Comparison of ENCODE assay signal across 1 cellular context in the genomic region with DNA sequence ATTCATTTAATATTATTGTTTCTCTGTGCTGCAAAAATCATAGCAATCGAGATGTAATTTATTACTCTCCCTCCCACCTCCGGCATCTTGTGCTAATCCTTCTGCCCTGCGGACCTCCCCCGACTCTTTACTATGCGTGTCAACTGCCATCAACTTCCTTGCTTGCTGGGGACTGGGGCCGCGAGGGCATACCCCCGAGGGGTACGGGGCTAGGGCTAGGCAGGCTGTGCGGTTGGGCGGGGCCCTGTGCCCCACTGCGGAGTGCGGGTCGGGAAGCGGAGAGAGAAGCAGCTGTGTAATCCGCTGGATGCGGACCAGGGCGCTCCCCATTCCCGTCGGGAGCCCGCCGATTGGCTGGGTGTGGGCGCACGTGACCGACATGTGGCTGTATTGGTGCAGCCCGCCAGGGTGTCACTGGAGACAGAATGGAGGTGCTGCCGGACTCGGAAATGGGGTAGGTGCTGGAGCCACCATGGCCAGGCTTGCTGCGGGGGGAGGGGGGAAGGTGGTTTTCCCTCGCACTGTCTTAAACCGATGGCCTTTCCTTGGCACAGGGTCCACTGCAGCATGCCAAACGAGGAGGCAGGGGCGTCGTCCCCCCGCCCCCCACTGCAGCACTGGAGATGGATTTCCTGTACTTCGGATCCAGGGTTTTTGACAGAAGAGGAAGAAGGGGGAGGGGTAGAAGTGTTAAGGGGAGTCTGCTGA.
TF ChIP-seq lines count a peak whose summit lies in the region.

Gene APC (plus strand): TSS at position 414 of the 708 bp plus-strand sequence. CDS start 17,006 bp downstream, outside the sequence.

TF ChIP-seq in K562, 482 proteins besides CTCF, POLR2A, EP300 and RAD21 (continued from another document and continues in another):
- no peak for TF ChIP-seq POU5F1 (IDR thresholded peaks at IDR 0.05; ENCODE audit: borderline replicate concordance, low read depth, low read length, partially characterized antibody)
- peak; percentile 61 for TF ChIP-seq POLR2B (IDR thresholded peaks at IDR 0.05; ENCODE audit: low read depth, partially characterized antibody)
- TF ChIP-seq YY1 (IDR thresholded peaks at IDR 0.05; ENCODE audit: borderline replicate concordance in 1 of 3, control insufficient read depth in 1 of 3, extremely low read depth in 1 of 3, insufficient read depth in 3 of 3, insufficient read length in 1 of 3, insufficient replicate concordance in 2 of 3, low read depth in 1 of 3, low read length in 2 of 3) = peak; percentile 34 to 85 (median 83)
- TF ChIP-seq CCNT2 (IDR thresholded peaks at IDR 0.05; ENCODE audit: borderline replicate concordance, extremely low read depth, insufficient read length, low read depth, low read length) = peak; percentile 75
- TF ChIP-seq, protein P1, sequence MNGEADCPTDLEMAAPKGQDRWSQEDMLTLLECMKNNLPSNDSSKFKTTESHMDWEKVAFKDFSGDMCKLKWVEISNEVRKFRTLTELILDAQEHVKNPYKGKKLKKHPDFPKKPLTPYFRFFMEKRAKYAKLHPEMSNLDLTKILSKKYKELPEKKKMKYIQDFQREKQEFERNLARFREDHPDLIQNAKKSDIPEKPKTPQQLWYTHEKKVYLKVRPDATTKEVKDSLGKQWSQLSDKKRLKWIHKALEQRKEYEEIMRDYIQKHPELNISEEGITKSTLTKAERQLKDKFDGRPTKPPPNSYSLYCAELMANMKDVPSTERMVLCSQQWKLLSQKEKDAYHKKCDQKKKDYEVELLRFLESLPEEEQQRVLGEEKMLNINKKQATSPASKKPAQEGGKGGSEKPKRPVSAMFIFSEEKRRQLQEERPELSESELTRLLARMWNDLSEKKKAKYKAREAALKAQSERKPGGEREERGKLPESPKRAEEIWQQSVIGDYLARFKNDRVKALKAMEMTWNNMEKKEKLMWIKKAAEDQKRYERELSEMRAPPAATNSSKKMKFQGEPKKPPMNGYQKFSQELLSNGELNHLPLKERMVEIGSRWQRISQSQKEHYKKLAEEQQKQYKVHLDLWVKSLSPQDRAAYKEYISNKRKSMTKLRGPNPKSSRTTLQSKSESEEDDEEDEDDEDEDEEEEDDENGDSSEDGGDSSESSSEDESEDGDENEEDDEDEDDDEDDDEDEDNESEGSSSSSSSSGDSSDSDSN (IDR thresholded peaks at IDR 0.05; ENCODE audit: borderline replicate concordance in 1 of 2, low read depth in 2 of 2, low read length in 2 of 2) = 0 out of 4 replicates have a peak, but pooled peaks of 1 of the 2 experiments have one; percentile 17
- TF ChIP-seq ZNF263 (CRISPR knock-in tag; IDR thresholded peaks at IDR 0.05; ENCODE audit: borderline replicate concordance) = peak; percentile 64
- TF ChIP-seq FOXM1 (IDR thresholded peaks at IDR 0.05; ENCODE audit: low read depth) = peak; percentile 16; the same call in 1 of the 2 replicates
- TF ChIP-seq FOXM1 (CRISPR knock-in tag; IDR thresholded peaks at IDR 0.05; ENCODE audit: low read depth) = no peak; the same call in 1 of the 2 replicates
- TF ChIP-seq POLR2G (IDR thresholded peaks at IDR 0.05; ENCODE audit: low read depth, low read length) = peak; percentile 92
- TF ChIP-seq NR1H2 (CRISPR knock-in tag; IDR thresholded peaks at IDR 0.05) = 0 out of 2 replicates have a peak, but pooled peaks have one; percentile 57
- no peak for TF ChIP-seq MCM7 (IDR thresholded peaks at IDR 0.05)
- peak in 1 of 2 experiments; percentile 82; a peak in 1 of 4 replicates for TF ChIP-seq KDM4B (IDR thresholded peaks at IDR 0.05; ENCODE audit: borderline replicate concordance in 2 of 2, low read depth in 1 of 2)
- peak; percentile 65; the same call in 1 of the 2 replicates for TF ChIP-seq HDAC2 (IDR thresholded peaks at IDR 0.05)
- TF ChIP-seq, protein P2, sequence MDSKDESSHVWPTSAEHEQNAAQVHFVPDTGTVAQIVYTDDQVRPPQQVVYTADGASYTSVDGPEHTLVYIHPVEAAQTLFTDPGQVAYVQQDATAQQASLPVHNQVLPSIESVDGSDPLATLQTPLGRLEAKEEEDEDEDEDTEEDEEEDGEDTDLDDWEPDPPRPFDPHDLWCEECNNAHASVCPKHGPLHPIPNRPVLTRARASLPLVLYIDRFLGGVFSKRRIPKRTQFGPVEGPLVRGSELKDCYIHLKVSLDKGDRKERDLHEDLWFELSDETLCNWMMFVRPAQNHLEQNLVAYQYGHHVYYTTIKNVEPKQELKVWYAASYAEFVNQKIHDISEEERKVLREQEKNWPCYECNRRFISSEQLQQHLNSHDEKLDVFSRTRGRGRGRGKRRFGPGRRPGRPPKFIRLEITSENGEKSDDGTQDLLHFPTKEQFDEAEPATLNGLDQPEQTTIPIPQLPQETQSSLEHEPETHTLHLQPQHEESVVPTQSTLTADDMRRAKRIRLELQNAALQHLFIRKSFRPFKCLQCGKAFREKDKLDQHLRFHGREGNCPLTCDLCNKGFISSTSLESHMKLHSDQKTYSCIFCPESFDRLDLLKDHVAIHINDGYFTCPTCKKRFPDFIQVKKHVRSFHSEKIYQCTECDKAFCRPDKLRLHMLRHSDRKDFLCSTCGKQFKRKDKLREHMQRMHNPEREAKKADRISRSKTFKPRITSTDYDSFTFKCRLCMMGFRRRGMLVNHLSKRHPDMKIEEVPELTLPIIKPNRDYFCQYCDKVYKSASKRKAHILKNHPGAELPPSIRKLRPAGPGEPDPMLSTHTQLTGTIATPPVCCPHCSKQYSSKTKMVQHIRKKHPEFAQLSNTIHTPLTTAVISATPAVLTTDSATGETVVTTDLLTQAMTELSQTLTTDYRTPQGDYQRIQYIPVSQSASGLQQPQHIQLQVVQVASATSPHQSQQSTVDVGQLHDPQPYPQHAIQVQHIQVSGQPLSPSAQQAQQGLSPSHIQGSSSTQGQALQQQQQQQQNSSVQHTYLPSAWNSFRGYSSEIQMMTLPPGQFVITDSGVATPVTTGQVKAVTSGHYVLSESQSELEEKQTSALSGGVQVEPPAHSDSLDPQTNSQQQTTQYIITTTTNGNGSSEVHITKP (IDR thresholded peaks at IDR 0.05; ENCODE audit: partially characterized antibody) = peak; percentile 47
- TF ChIP-seq DPF2 (IDR thresholded peaks at IDR 0.05) = 0 out of 2 replicates have a peak, but pooled peaks have one; percentile 39
- TF ChIP-seq PHTF2 (CRISPR knock-in tag; IDR thresholded peaks at IDR 0.05) = no peak
- TF ChIP-seq ZBTB40 (IDR thresholded peaks at IDR 0.05) = no peak; the same call in 1 of the 2 replicates
- no peak for TF ChIP-seq ZBTB40 (CRISPR knock-in tag; IDR thresholded peaks at IDR 0.05)
- peak; percentile 71 for TF ChIP-seq TAF9B (IDR thresholded peaks at IDR 0.05; ENCODE audit: partially characterized antibody)
- TF ChIP-seq TCF3 (CRISPR knock-in tag; IDR thresholded peaks at IDR 0.05) = peak; percentile 14; the same call in 1 of the 2 replicates
- peak; percentile 90 for TF ChIP-seq MEIS2 (IDR thresholded peaks at IDR 0.05; ENCODE audit: partially characterized antibody)
- peak; percentile 50 for TF ChIP-seq RB1 (IDR thresholded peaks at IDR 0.05; ENCODE audit: low read depth)
- TF ChIP-seq TRIM25 (IDR thresholded peaks at IDR 0.05; ENCODE audit: borderline replicate concordance) = 0 out of 2 replicates have a peak, but pooled peaks have one; percentile 57
- peak; percentile 71 for TF ChIP-seq KDM5B (IDR thresholded peaks at IDR 0.05; ENCODE audit: insufficient replicate concordance, low read depth, low read length)
- peak; percentile 96 for TF ChIP-seq RAD51 (IDR thresholded peaks at IDR 0.05; ENCODE audit: borderline replicate concordance, low read depth)
- TF ChIP-seq ID3 (CRISPR knock-in tag; IDR thresholded peaks at IDR 0.05) = no peak
- TF ChIP-seq ID3 (tag; IDR thresholded peaks at IDR 0.05) = peak; percentile 63; the same call in 1 of the 2 replicates
- peak; percentile 94 for TF ChIP-seq ZNF511 (CRISPR knock-in tag; IDR thresholded peaks at IDR 0.05)
- TF ChIP-seq GTF2F1 (IDR thresholded peaks at IDR 0.05; ENCODE audit: low read depth, low read length) = 0 out of 2 replicates have a peak, but pooled peaks have one; percentile 60
- TF ChIP-seq RBM25 (IDR thresholded peaks at IDR 0.05; ENCODE audit: low read depth, low read length, severe bottlenecking) = peak; percentile 27
- TF ChIP-seq ZNF431 (CRISPR knock-in tag; IDR thresholded peaks at IDR 0.05) = peak; percentile 79
- peak in 1 of 2 experiments; percentile 56; a peak in 1 of 3 replicates for TF ChIP-seq CBX3 (IDR thresholded peaks at IDR 0.05; ENCODE audit: borderline replicate concordance in 1 of 2, low read length in 2 of 2)
- peak; percentile 65 for TF ChIP-seq HMGN3 (IDR thresholded peaks at IDR 0.05; ENCODE audit: borderline replicate concordance, extremely low read depth, insufficient read length, low read depth, low read length)
- TF ChIP-seq ZNF740 (CRISPR knock-in tag; IDR thresholded peaks at IDR 0.05) = peak; percentile 71; the same call in 1 of the 2 replicates
- no peak for TF ChIP-seq ZNF740 (tag; IDR thresholded peaks at IDR 0.05)
- TF ChIP-seq NFRKB (IDR thresholded peaks at IDR 0.05; ENCODE audit: low read depth) = peak; percentile 89
